8 cellular contexts compared by ENCODE assay signal in the genomic region with DNA sequence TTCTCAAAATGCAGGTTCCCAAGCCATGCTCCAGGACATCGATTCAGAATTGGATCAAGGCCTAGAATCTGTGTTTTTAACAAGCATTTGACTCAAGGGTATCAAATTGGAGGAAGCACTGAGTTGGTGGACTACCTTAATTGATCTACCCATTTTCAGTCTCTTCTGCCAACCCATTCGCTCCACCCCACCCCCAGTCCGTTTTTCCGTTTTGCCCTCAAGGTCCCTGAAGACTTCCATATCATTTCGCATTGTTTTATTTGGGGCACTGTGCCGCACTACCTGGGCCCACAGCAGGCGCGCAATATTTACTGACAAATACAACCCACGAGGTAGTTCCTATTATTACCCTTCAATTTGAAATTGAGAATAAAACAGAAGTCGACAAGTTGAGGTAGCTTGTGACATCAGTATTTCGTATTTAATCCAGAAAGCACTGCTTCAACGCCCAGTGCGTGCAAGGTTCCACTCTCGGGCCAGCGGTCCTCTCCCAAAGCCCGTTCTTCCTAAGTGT. TPM values are rescaled to one million over a fixed set of nuclear protein-coding genes. Genes with fewer than 3 reads are reported as not detected.
A peak's percentile ranks its signal among the peaks of the same experiment; 100 is the strongest.
DNase-seq lines count a peak whose midpoint lies in the region; ATAC-seq and TF ChIP-seq lines count a peak whose summit lies in the region.

No MANE protein-coding gene starts in this region.

- peaks cover 21% of the 10 kb centered on the region for H3K36me3 Mint-ChIP-seq in Calu3 (ENCODE audit: insufficient read depth, unreplicated experiment)

- no peak for TF ChIP-seq CTCF in Calu3 (IDR thresholded peaks at IDR 0.05; ENCODE audit: unreplicated experiment)
- no peak for TF ChIP-seq CTCF in adrenal gland (IDR thresholded peaks at IDR 0.05)
- TF ChIP-seq CTCF in right lobe of liver (IDR thresholded peaks at IDR 0.05) = no peak

- BruUV-seq in Calu3 (replicated peaks; lab: Mats Ljungman, UMichigan) = TSS peak; percentile 94

- peaks cover 21% of the 10 kb centered on the region for H3K4me1 Mint-ChIP-seq in Calu3 (ENCODE audit: low read depth, unreplicated experiment)

- no peak for TF ChIP-seq POLR2A in adrenal gland (IDR thresholded peaks at IDR 0.05)
- no peak for TF ChIP-seq POLR2A in right lobe of liver (IDR thresholded peaks at IDR 0.05)

- H3K4me1 ChIP-seq in adrenal gland (replicated peaks in 1 of 2) (peaks cover 6 to 11% of the 10 kb centered on the region in 2 donors), right lobe of liver (peaks cover 0 to 15% (median 5%) of the 10 kb centered on the region in 4 donors)

- H3K27ac ChIP-seq in adrenal gland (peak overlapping the region in 4 of 5 donors; percentile 52 to 92 (median 89)), right lobe of liver (peak overlapping the region; percentile 83 to 90 (median 86))

- no peaks in the 10 kb centered on the region for H3K27me3 ChIP-seq in adrenal gland
- H3K27me3 ChIP-seq in right lobe of liver = no peaks in the 10 kb centered on the region

- H3K9me3 ChIP-seq in adrenal gland (replicated peaks in 1 of 3) (no peaks in the 10 kb centered on the region), right lobe of liver (no peaks in the 10 kb centered on the region)

- H3K4me3 Mint-ChIP-seq in Calu3 (ENCODE audit: low read depth, unreplicated experiment) = peak overlapping the region; percentile 97

- H3K27me3 Mint-ChIP-seq in Calu3 (ENCODE audit: unreplicated experiment) = no peaks in the 10 kb centered on the region

- DNase-seq in Calu3 (peak; percentile 25), NCI-H1105 (lab: John Stamatoyannopoulos, UW) (peak; percentile 11), adrenal gland (peak in 3 of 7 donors; percentile 4 to 17 (median 17)), right lobe of liver (no peak), SKM-1 treated with dmso at 0.1 percent for 144 hours (lab: John Stamatoyannopoulos, UW; ENCODE audit: unreplicated experiment) (no peak), islet precursor cell (no peak)
- DNase-seq in stimulated activated naive CD8-positive, alpha-beta T cell treated with anti-CD3 and anti-CD28 coated beads, Interleukin-15, Interleukin-2, amounts not matched to agents 100 U/mL and 50 U/mL, for 24 hours = peak; percentile 37

- H3K9me3 Mint-ChIP-seq in Calu3 (ENCODE audit: low read depth, unreplicated experiment) = no peaks in the 10 kb centered on the region

- WGBS in adrenal gland, 4 donors = 9 to 13% (median 11%) methylated on average over 16 of the region's 16 CpGs
- 7% methylated on average over 9 of the region's 16 CpGs for WGBS in right lobe of liver (ENCODE audit: insufficient coverage, low coverage, low lambda C conversion rate, missing lambda C conversion rate)

- H3K4me3 ChIP-seq in adrenal gland = peak overlapping the region; percentile 51 to 98 (median 91)
- H3K4me3 ChIP-seq in right lobe of liver = peak overlapping the region; percentile 96 to 99 (median 97)

- H3K36me3 ChIP-seq in adrenal gland (replicated peaks in 1 of 2) (no peaks in the 10 kb centered on the region), right lobe of liver (no peaks in the 10 kb centered on the region)

- intact Hi-C loops in Calu3 (cut with micrococcal nuclease; ENCODE audit: unreplicated experiment) (no loop called here), adrenal gland (cut with DNase I) (no loop called here), right lobe of liver (cut with DNase I) (no loop called here)

- CTCF ChIA-PET in Calu3 (lab: Charles Lee) = interaction anchor here (0.6 to 2.5 kb wide), 13 partner anchors 8 to 182 kb away, joined by 3 to 19 read pairs (median 4); no protein-coding TSS in a partner anchor

- H3K27ac Mint-ChIP-seq in Calu3 (ENCODE audit: unreplicated experiment) = peak overlapping the region; percentile 95

- ATAC-seq in right lobe of liver (peak in 1 of 4 donors; percentile 1), GM18520 (IDR thresholded peaks at IDR 0.05; ENCODE audit: unreplicated experiment) (no peak)
- peak; percentile 2 for ATAC-seq in stimulated activated naive CD8-positive, alpha-beta T cell treated with anti-CD3 and anti-CD28 coated beads, Interleukin-15, Interleukin-2, amounts not matched to agents 100 U/mL and 50 U/mL, for 24 hours

RNA-seq across cellular contexts. Expression of gene DHX35, which starts 0.6 kb away (rescaled TPM):
- total RNA-seq in Calu3 (2022) = 18.9 and 19.1 TPM in 2 replicates
- total RNA-seq in adrenal gland = 10 to 100 TPM in 2 of 8 donors, 1 to 10 TPM in 6; 3.2 to 12.7 (median 8.8) TPM
- 1 to 10 TPM; 6.3 to 7.5 (median 6.6) TPM for polyA plus RNA-seq in adrenal gland
- total RNA-seq in right lobe of liver = 1 to 10 TPM; 3.2 to 7.5 (median 4.8) TPM

RNA-seq across cellular contexts. Expression of gene FAM83D, which starts 35.4 kb away (rescaled TPM):
- total RNA-seq in Calu3 (2022) (73.0 and 84.0 TPM in 2 replicates), adrenal gland (1 to 10 TPM in 2 of 8 donors, under 1 TPM in 5, not detected in 1; 0.14 to 2.0 (median 0.69) TPM), right lobe of liver (1 to 10 TPM in 4 of 6 experiments, under 1 TPM in 2; 0.83 to 3.3 (median 1.7) TPM)
- 1 to 10 TPM in 1 of 3 donors, under 1 TPM in 2; 0.17 to 1.1 (median 0.72) TPM for polyA plus RNA-seq in adrenal gland

Comparison
In these comparisons a context has a peak if more than half of its experiments do, and no peak if none do; other contexts are left out.
1. DNase-seq: peak in Calu3 (single experiment), NCI-H1105 (single experiment) and stimulated activated naive CD8-positive, alpha-beta T cell treated with anti-CD3 and anti-CD28 coated beads, Interleukin-15, Interleukin-2, amounts not matched to agents 100 U/mL and 50 U/mL, for 24 hours (single experiment); none in right lobe of liver (0 of 3), SKM-1 treated with dmso at 0.1 percent for 144 hours (single experiment) and islet precursor cell (single experiment).
2. RNA of gene FAM83D, which starts 35.4 kb away (total RNA-seq): 73.0 to 84.0 TPM in Calu3; 0.83 to 3.3 TPM in right lobe of liver and 0.14 to 2.0 TPM in adrenal gland; every median in the first group is over 10 times any median in the second.